ENCODE assay signal across 1 cellular context in genomic region chr20:1369970-1370369, GRCh38.
TF ChIP-seq lines count a peak whose summit lies in the region.

No MANE protein-coding gene starts in this region.

TF ChIP-seq in SK-N-SH treated with all-trans-retinoic acid at 6 μM for 48 hours, 23 proteins besides CTCF, POLR2A, EP300 and RAD21 (continued from another document):
- TF ChIP-seq TSHZ2 (CRISPR knock-in tag; IDR thresholded peaks at IDR 0.05) (no peak), CSRNP3 (CRISPR knock-in tag; IDR thresholded peaks at IDR 0.05) (no peak), GLIS3 (CRISPR knock-in tag; IDR thresholded peaks at IDR 0.05) (no peak), PATZ1 (CRISPR knock-in tag; IDR thresholded peaks at IDR 0.05; ENCODE audit: borderline replicate concordance) (no peak), ZC3H10 (CRISPR knock-in tag; IDR thresholded peaks at IDR 0.05) (no peak), ZNF565 (CRISPR knock-in tag; conservative IDR thresholded peaks at IDR 0.05; ENCODE audit: low read depth) (no peak), ZNF70 (CRISPR knock-in tag; IDR thresholded peaks at IDR 0.05) (no peak), ARNTL (CRISPR knock-in tag; IDR thresholded peaks at IDR 0.05; ENCODE audit: borderline replicate concordance, low read depth) (no peak), ZFP3 (CRISPR knock-in tag; IDR thresholded peaks at IDR 0.05) (no peak), ISL1 (CRISPR knock-in tag; IDR thresholded peaks at IDR 0.05) (no peak)
